ENCODE assay signal across 6 cellular contexts in genomic region chr7:51930834-51931233, GRCh38.
"Had no signal": no experiment of that assay in that cellular context is flagged by ENCODE, and none has a peak within 500 bp of the region (broad histone marks: within the 10 kb centered on the region; RNA-seq: fewer than 3 reads in every experiment).

No MANE protein-coding gene starts in this region.

- H3K4me2 ChIP-seq: GM23338 had no signal

- H2AFZ ChIP-seq: GM23338 had no signal

- H3K4me3 ChIP-seq: GM23338, K562 had no signal

- ATAC-seq: GM23338, K562 had no signal

- DNase-seq: H9, HCEC 1CT, IMR-90, KG1 had no signal
